Comparison of ENCODE assay signal across 10 cellular contexts in genomic region chr16:85328665-85329058, GRCh38.
DNase-seq lines count a peak whose midpoint lies in the region; ATAC-seq and TF ChIP-seq lines count a peak whose summit lies in the region.
"Had no signal": no experiment of that assay in that cellular context is flagged by ENCODE, and none has a peak within 500 bp of the region (broad histone marks: within the 10 kb centered on the region; RNA-seq: fewer than 3 reads in every experiment).

No MANE protein-coding gene starts in this region.

- H3K4me3 Mint-ChIP-seq in neural progenitor cell: peak overlapping the region; percentile 75
- H3K4me3 Mint-ChIP-seq: activated CD4-positive, alpha-beta T cell treated with anti-CD3 and anti-CD28 coated beads, Interleukin-2, amount 10 ng/mL, durations not matched to agents 7 days and 5 days had no signal

- H3K4me2 ChIP-seq in neural progenitor cell (peak overlapping the region; percentile 80), MM.1S (ENCODE audit: low read depth, low read length) (no peak overlapping the region)

- no peak for ATAC-seq in HG02678 (IDR thresholded peaks at IDR 0.05; ENCODE audit: unreplicated experiment)

- peaks cover 30% of the 10 kb centered on the region for H3K27me3 ChIP-seq in neural progenitor cell
- H3K27me3 ChIP-seq in MM.1S (replicated peaks; ENCODE audit: insufficient read depth, low read length): peaks cover 79% of the 10 kb centered on the region
- H3K27me3 ChIP-seq: thyroid gland had no signal

- H3K4me1 ChIP-seq in neural progenitor cell (peaks cover 39% of the 10 kb centered on the region), MM.1S (ENCODE audit: low read length) (no peaks in the 10 kb centered on the region)

- no peak overlapping the region for H3K9ac ChIP-seq in neural progenitor cell
- H3K9ac ChIP-seq in MM.1S (ENCODE audit: low read length): no peak overlapping the region

- H3K27ac ChIP-seq in neural progenitor cell: peak overlapping the region; percentile 94
- H3K27ac ChIP-seq in MM.1S (ENCODE audit: low read length): no peak overlapping the region

- TF ChIP-seq CTCF in neural progenitor cell (IDR thresholded peaks at IDR 0.05): no peak
- TF ChIP-seq CTCF in MM.1S (IDR thresholded peaks at IDR 0.05; ENCODE audit: low read length): no peak

- no peaks in the 10 kb centered on the region for H3K9me2 ChIP-seq in MM.1S (replicated peaks; ENCODE audit: insufficient read depth, low read length)

- peaks cover 55% of the 10 kb centered on the region for H3K4me1 Mint-ChIP-seq in neural progenitor cell

- no peaks in the 10 kb centered on the region for H3K9me3 ChIP-seq in neural progenitor cell (ENCODE audit: low read depth)
- no peaks in the 10 kb centered on the region for H3K9me3 ChIP-seq in MM.1S (replicated peaks; ENCODE audit: insufficient read depth, low read length)
- H3K9me3 ChIP-seq: thyroid gland had no signal

- H3K36me3 Mint-ChIP-seq in neural progenitor cell: no peaks in the 10 kb centered on the region

- H3K36me3 ChIP-seq in neural progenitor cell (no peaks in the 10 kb centered on the region), MM.1S (replicated peaks; ENCODE audit: insufficient read depth, low read length) (no peaks in the 10 kb centered on the region)
- H3K36me3 ChIP-seq: thyroid gland had no signal

- H3K79me2 ChIP-seq in neural progenitor cell (ENCODE audit: low read depth): no peaks in the 10 kb centered on the region
- no peaks in the 10 kb centered on the region for H3K79me2 ChIP-seq in MM.1S (ENCODE audit: low read length)

- H3F3A ChIP-seq in neural progenitor cell (ENCODE audit: low read depth) (peaks cover 49% of the 10 kb centered on the region), MM.1S (ENCODE audit: insufficient read depth, low read length) (no peaks in the 10 kb centered on the region)

- no peak overlapping the region for H2AFZ ChIP-seq in neural progenitor cell (replicated peaks)
- H2AFZ ChIP-seq in MM.1S (ENCODE audit: low read length): no peak overlapping the region

- peak overlapping the region; percentile 94 for H3K27ac Mint-ChIP-seq in neural progenitor cell
- H3K27ac Mint-ChIP-seq: activated CD4-positive, alpha-beta T cell treated with anti-CD3 and anti-CD28 coated beads, Interleukin-2, amount 10 ng/mL, durations not matched to agents 7 days and 5 days had no signal

- H3K27me3 Mint-ChIP-seq in neural progenitor cell (ENCODE audit: insufficient read depth, low read depth): peaks cover 28% of the 10 kb centered on the region

- peaks cover 1% of the 10 kb centered on the region for H3K9me3 Mint-ChIP-seq in neural progenitor cell

- peaks cover 21% of the 10 kb centered on the region for H4K20me1 ChIP-seq in neural progenitor cell (ENCODE audit: low read depth)
- no peaks in the 10 kb centered on the region for H4K20me1 ChIP-seq in MM.1S (ENCODE audit: insufficient read depth, low read length)

- DNase-seq in NCI-H2081 (lab: John Stamatoyannopoulos, UW) (peak; percentile 34 to 68), NCI-H2081 treated with DMSO at 0.1 percent for 48 hours (lab: John Stamatoyannopoulos, UW) (no peak), HuH-7 (ENCODE audit: low spot score) (peak; percentile 77), ecto neural progenitor cell (ENCODE audit: low spot score) (peak; percentile 92), neural progenitor cell (ENCODE audit: low spot score) (peak; percentile 95), NCI-H446 treated with DMSO at 0.1 percent for 48 hours (lab: John Stamatoyannopoulos, UW) (no peak), MM.1S (no peak)
- DNase-seq: activated CD4-positive, alpha-beta T cell treated with anti-CD3 and anti-CD28 coated beads, Interleukin-2, amount 10 ng/mL, durations not matched to agents 7 days and 5 days had no signal

- peak overlapping the region; percentile 40 for H3K4me3 ChIP-seq in neural progenitor cell
- no peak overlapping the region for H3K4me3 ChIP-seq in MM.1S (ENCODE audit: low read length)
- H3K4me3 ChIP-seq: thyroid gland had no signal

Comparison
In these comparisons a context has a peak if more than half of its experiments do, and no peak if none do; other contexts are left out.
1. DNase-seq: peak in NCI-H2081 (2 of 2), HuH-7 (single experiment), ecto neural progenitor cell (single experiment) and neural progenitor cell (single experiment); none in NCI-H2081 treated with DMSO at 0.1 percent for 48 hours (single experiment), NCI-H446 treated with DMSO at 0.1 percent for 48 hours (single experiment) and MM.1S (single experiment).